Comparison of ENCODE assay signal across 2 cellular contexts in genomic region chr5:10501554-10502075, GRCh38.
TF ChIP-seq lines count a peak whose summit lies in the region.

No MANE protein-coding gene starts in this region.

TF ChIP-seq in A549, 52 proteins besides CTCF, POLR2A, EP300 and RAD21 (continued from another document):
- TF ChIP-seq ATOH8 (CRISPR knock-in tag; IDR thresholded peaks at IDR 0.05; ENCODE audit: low read depth) = no peak

TF ChIP-seq in HEK293, 187 proteins besides CTCF, POLR2A, EP300 and RAD21 (continued from another document and continues in another):
- TF ChIP-seq ZNF398 (tag by site-specific recombination; IDR thresholded peaks at IDR 0.05) = peak; percentile 68; the same call in 1 of the 2 replicates
- peak; percentile 55 for TF ChIP-seq PRDM10 (tag by site-specific recombination; IDR thresholded peaks at IDR 0.05)
- TF ChIP-seq, protein P1, sequence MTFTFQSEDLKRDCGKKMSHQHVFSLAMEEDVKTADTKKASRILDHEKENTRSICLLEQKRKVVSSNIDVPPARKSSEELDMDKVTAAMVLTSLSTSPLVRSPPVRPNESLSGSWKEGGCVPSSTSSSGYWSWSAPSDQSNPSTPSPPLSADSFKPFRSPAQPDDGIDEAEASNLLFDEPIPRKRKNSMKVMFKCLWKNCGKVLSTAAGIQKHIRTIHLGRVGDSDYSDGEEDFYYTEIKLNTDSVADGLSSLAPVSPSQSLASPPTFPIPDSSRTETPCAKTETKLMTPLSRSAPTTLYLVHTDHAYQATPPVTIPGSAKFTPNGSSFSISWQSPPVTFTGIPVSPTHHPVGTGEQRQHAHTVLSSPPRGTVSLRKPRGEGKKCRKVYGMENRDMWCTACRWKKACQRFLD (tag by site-specific recombination; IDR thresholded peaks at IDR 0.05) = no peak
- TF ChIP-seq ZNF76 (tag by site-specific recombination; IDR thresholded peaks at IDR 0.05; ENCODE audit: borderline replicate concordance, low read depth) = no peak
- TF ChIP-seq ZBTB17 (tag by site-specific recombination; IDR thresholded peaks at IDR 0.05) = peak; percentile 85
- no peak for TF ChIP-seq ZNF174 (tag by site-specific recombination; IDR thresholded peaks at IDR 0.05)
- peak; percentile 99 for TF ChIP-seq GLIS1 (tag by site-specific recombination; IDR thresholded peaks at IDR 0.05)
- peak; percentile 48; the same call in 1 of the 2 replicates for TF ChIP-seq SP7 (tag by site-specific recombination; IDR thresholded peaks at IDR 0.05)
- peak; percentile 100 for TF ChIP-seq ZFP69B (tag by site-specific recombination; IDR thresholded peaks at IDR 0.05)
- peak; percentile 79; the same call in 1 of the 2 replicates for TF ChIP-seq ZNF558 (tag by site-specific recombination; IDR thresholded peaks at IDR 0.05)
- TF ChIP-seq ZFP37 (tag by site-specific recombination; IDR thresholded peaks at IDR 0.05) = no peak
- TF ChIP-seq ZNF112 (tag by site-specific recombination; IDR thresholded peaks at IDR 0.05) = no peak
- no peak for TF ChIP-seq ZNF23 (tag by site-specific recombination; IDR thresholded peaks at IDR 0.05; ENCODE audit: borderline replicate concordance)
- peak; percentile 90 for TF ChIP-seq ZNF24 (tag by site-specific recombination; IDR thresholded peaks at IDR 0.05)
- peak; percentile 41; the same call in 1 of the 2 replicates for TF ChIP-seq ZNF629 (tag by site-specific recombination; IDR thresholded peaks at IDR 0.05)
- peak; percentile 89 for TF ChIP-seq ZEB2 (tag by site-specific recombination; IDR thresholded peaks at IDR 0.05)
- TF ChIP-seq ZNF610 (tag by site-specific recombination; IDR thresholded peaks at IDR 0.05; ENCODE audit: borderline replicate concordance) = peak; percentile 47; the same call in 1 of the 2 replicates
- TF ChIP-seq, protein P2, sequence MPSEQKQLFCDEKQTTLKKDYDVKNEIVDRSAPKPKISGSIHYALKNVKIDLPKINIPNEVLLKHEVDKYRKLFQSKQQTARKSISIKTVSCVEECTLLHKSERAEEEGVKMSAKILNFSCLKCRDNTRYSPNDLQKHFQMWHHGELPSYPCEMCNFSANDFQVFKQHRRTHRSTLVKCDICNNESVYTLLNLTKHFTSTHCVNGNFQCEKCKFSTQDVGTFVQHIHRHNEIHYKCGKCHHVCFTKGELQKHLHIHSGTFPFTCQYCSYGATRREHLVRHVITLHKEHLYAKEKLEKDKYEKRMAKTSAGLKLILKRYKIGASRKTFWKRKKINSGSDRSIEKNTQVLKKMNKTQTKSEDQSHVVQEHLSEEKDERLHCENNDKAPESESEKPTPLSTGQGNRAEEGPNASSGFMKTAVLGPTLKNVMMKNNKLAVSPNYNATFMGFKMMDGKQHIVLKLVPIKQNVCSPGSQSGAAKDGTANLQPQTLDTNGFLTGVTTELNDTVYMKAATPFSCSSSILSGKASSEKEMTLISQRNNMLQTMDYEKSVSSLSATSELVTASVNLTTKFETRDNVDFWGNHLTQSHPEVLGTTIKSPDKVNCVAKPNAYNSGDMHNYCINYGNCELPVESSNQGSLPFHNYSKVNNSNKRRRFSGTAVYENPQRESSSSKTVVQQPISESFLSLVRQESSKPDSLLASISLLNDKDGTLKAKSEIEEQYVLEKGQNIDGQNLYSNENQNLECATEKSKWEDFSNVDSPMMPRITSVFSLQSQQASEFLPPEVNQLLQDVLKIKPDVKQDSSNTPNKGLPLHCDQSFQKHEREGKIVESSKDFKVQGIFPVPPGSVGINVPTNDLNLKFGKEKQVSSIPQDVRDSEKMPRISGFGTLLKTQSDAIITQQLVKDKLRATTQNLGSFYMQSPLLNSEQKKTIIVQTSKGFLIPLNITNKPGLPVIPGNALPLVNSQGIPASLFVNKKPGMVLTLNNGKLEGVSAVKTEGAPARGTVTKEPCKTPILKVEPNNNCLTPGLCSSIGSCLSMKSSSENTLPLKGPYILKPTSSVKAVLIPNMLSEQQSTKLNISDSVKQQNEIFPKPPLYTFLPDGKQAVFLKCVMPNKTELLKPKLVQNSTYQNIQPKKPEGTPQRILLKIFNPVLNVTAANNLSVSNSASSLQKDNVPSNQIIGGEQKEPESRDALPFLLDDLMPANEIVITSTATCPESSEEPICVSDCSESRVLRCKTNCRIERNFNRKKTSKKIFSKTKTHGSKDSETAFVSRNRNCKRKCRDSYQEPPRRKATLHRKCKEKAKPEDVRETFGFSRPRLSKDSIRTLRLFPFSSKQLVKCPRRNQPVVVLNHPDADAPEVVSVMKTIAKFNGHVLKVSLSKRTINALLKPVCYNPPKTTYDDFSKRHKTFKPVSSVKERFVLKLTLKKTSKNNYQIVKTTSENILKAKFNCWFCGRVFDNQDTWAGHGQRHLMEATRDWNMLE (tag by site-specific recombination; conservative IDR thresholded peaks at IDR 0.05; ENCODE audit: low read depth) = peak; percentile 49
- peak; percentile 50; the same call in 1 of the 2 replicates for TF ChIP-seq IKZF3 (tag by site-specific recombination; IDR thresholded peaks at IDR 0.05)
- TF ChIP-seq, protein P3, sequence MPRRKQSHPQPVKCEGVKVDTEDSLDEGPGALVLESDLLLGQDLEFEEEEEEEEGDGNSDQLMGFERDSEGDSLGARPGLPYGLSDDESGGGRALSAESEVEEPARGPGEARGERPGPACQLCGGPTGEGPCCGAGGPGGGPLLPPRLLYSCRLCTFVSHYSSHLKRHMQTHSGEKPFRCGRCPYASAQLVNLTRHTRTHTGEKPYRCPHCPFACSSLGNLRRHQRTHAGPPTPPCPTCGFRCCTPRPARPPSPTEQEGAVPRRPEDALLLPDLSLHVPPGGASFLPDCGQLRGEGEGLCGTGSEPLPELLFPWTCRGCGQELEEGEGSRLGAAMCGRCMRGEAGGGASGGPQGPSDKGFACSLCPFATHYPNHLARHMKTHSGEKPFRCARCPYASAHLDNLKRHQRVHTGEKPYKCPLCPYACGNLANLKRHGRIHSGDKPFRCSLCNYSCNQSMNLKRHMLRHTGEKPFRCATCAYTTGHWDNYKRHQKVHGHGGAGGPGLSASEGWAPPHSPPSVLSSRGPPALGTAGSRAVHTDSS (tag by site-specific recombination; IDR thresholded peaks at IDR 0.05) = no peak
- peak; percentile 34; the same call in 1 of the 2 replicates for TF ChIP-seq ZBTB8A (tag by site-specific recombination; IDR thresholded peaks at IDR 0.05)
- TF ChIP-seq ZNF341 (tag by site-specific recombination; IDR thresholded peaks at IDR 0.05; ENCODE audit: low read depth) = peak; percentile 14; the same call in 1 of the 2 replicates
- TF ChIP-seq ZNF362 (tag by site-specific recombination; IDR thresholded peaks at IDR 0.05) = no peak
- TF ChIP-seq BCL11B (tag by site-specific recombination; IDR thresholded peaks at IDR 0.05; ENCODE audit: low read depth) = no peak
- TF ChIP-seq, protein P4, sequence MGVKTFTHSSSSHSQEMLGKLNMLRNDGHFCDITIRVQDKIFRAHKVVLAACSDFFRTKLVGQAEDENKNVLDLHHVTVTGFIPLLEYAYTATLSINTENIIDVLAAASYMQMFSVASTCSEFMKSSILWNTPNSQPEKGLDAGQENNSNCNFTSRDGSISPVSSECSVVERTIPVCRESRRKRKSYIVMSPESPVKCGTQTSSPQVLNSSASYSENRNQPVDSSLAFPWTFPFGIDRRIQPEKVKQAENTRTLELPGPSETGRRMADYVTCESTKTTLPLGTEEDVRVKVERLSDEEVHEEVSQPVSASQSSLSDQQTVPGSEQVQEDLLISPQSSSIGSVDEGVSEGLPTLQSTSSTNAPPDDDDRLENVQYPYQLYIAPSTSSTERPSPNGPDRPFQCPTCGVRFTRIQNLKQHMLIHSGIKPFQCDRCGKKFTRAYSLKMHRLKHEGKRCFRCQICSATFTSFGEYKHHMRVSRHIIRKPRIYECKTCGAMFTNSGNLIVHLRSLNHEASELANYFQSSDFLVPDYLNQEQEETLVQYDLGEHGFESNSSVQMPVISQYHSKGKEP (tag by site-specific recombination; IDR thresholded peaks at IDR 0.05) = peak; percentile 80; the same call in 1 of the 2 replicates
- peak; percentile 58; the same call in 1 of the 2 replicates for TF ChIP-seq ZBTB48 (tag by site-specific recombination; IDR thresholded peaks at IDR 0.05)
- TF ChIP-seq GLIS2 (tag by site-specific recombination; IDR thresholded peaks at IDR 0.05) = peak; percentile 41; the same call in 1 of the 2 replicates
- TF ChIP-seq, protein P5, sequence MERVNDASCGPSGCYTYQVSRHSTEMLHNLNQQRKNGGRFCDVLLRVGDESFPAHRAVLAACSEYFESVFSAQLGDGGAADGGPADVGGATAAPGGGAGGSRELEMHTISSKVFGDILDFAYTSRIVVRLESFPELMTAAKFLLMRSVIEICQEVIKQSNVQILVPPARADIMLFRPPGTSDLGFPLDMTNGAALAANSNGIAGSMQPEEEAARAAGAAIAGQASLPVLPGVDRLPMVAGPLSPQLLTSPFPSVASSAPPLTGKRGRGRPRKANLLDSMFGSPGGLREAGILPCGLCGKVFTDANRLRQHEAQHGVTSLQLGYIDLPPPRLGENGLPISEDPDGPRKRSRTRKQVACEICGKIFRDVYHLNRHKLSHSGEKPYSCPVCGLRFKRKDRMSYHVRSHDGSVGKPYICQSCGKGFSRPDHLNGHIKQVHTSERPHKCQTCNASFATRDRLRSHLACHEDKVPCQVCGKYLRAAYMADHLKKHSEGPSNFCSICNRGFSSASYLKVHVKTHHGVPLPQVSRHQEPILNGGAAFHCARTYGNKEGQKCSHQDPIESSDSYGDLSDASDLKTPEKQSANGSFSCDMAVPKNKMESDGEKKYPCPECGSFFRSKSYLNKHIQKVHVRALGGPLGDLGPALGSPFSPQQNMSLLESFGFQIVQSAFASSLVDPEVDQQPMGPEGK (tag by site-specific recombination; IDR thresholded peaks at IDR 0.05) = peak; percentile 83
- TF ChIP-seq ZNF155 (tag by site-specific recombination; IDR thresholded peaks at IDR 0.05) = no peak
- peak; percentile 83 for TF ChIP-seq ZNF660 (tag by site-specific recombination; IDR thresholded peaks at IDR 0.05)
- TF ChIP-seq ZNF549 (tag by site-specific recombination; IDR thresholded peaks at IDR 0.05) = no peak
- TF ChIP-seq ZNF114 (tag by site-specific recombination; IDR thresholded peaks at IDR 0.05) = no peak
- TF ChIP-seq ZIC2 (tag by site-specific recombination; IDR thresholded peaks at IDR 0.05) = peak; percentile 98
- no peak for TF ChIP-seq SETDB1 (IDR thresholded peaks at IDR 0.05; ENCODE audit: insufficient read length, low read length)
- 0 out of 2 replicates have a peak, but pooled peaks have one; percentile 30 for TF ChIP-seq ZBTB20 (tag by site-specific recombination; IDR thresholded peaks at IDR 0.05)
- no peak for TF ChIP-seq ZNF350 (tag by site-specific recombination; IDR thresholded peaks at IDR 0.05)
- peak; percentile 79 for TF ChIP-seq FEZF1 (tag by site-specific recombination; IDR thresholded peaks at IDR 0.05)
- peak; percentile 99 for TF ChIP-seq ZNF692 (tag by site-specific recombination; IDR thresholded peaks at IDR 0.05)
